In genomic region chr2:191302459-191303155, GRCh38 we compare ENCODE assay signal across 8 cellular contexts. TPM values are rescaled to one million over a fixed set of nuclear protein-coding genes. Genes with fewer than 3 reads are reported as not detected.
DNase-seq lines count a peak whose midpoint lies in the region; ATAC-seq, FAIRE-seq and TF ChIP-seq lines count a peak whose summit lies in the region.

No MANE protein-coding gene starts in this region.

- 3% methylated on average over 3 of the region's 3 CpGs for WGBS in K562 (ENCODE audit: insufficient coverage, low coverage, missing lambda C conversion rate)
- 48 to 58% methylated on average over 3 of the region's 3 CpGs for WGBS in thyroid gland, 2 donors
- WGBS in adrenal gland, 4 donors, result 73 to 83% (median 77%) methylated on average over 3 of the region's 3 CpGs

- TF ChIP-seq POLR2A in K562 (conservative IDR thresholded peaks at IDR 0.05), result no peak
- TF ChIP-seq POLR2A in thyroid gland (IDR thresholded peaks at IDR 0.05), result no peak
- TF ChIP-seq POLR2A in adrenal gland (IDR thresholded peaks at IDR 0.05), result no peak

- CTCF ChIA-PET in AG04449 (lab: Yijun Ruan, JAX), result interaction anchor here (0.8 to 3.0 kb wide), 9 partner anchors 8 to 250 kb away, joined by 3 to 23 read pairs (median 4); no protein-coding TSS in a partner anchor
- CTCF ChIA-PET in K562 (lab: Yijun Ruan, JAX; ENCODE audit: low intra/inter-chr PET ratio), result interaction anchor here (0.7 kb wide), 1 partner anchor 251 kb away, joined by 3 read pairs; no protein-coding TSS in a partner anchor

- H3K36me3 ChIP-seq in K562 (ENCODE audit: control insufficient read depth, insufficient read depth, low read length), result no peaks in the 10 kb centered on the region
- no peaks in the 10 kb centered on the region for H3K36me3 ChIP-seq in thyroid gland
- no peaks in the 10 kb centered on the region for H3K36me3 ChIP-seq in adrenal gland (replicated peaks in 1 of 2)

- H3K4me3 ChIP-seq in AG04449 (ENCODE audit: low read depth, low read length) (no peak overlapping the region), K562 (no peak overlapping the region), thyroid gland (replicated peaks in 1 of 3) (no peak overlapping the region), adrenal gland (no peak overlapping the region)

- no peak overlapping the region for H2AFZ ChIP-seq in K562 (ENCODE audit: low read depth, low read length)

- POLR2A ChIA-PET in AG04449 (lab: Yijun Ruan, JAX), result interaction anchor here (1.1 kb wide), 1 partner anchor 16 kb away, joined by 4 read pairs; no protein-coding TSS in a partner anchor
- POLR2A ChIA-PET in K562 (lab: Yijun Ruan, JAX), result no interaction called here

- H3K9me3 ChIP-seq in K562 (replicated peaks; ENCODE audit: control insufficient read depth, insufficient read depth, low read depth, low read length), result no peaks in the 10 kb centered on the region
- no peaks in the 10 kb centered on the region for H3K9me3 ChIP-seq in thyroid gland
- no peaks in the 10 kb centered on the region for H3K9me3 ChIP-seq in adrenal gland (replicated peaks in 1 of 3)

- no peaks in the 10 kb centered on the region for H4K20me1 ChIP-seq in K562 (replicated peaks; ENCODE audit: control insufficient read depth, insufficient read depth, low read length)

- no peak for FAIRE-seq in K562 (lab: Jason Lieb, UNC)

- no TSS peak for BruUV-seq in K562 (replicated peaks; lab: Mats Ljungman, UMichigan)

- DNase-seq in AG04449 (ENCODE audit: low read depth, low spot score) (no peak), GM13976 (ENCODE audit: low spot score) (peak; percentile 18), K562 (ENCODE audit: extremely low read depth in 1 of 4, low spot score in 3 of 4) (peak in 1 of 4 experiments; percentile 6), thyroid gland (peak; percentile 18 to 32), amniotic stem cell (lab: John Stamatoyannopoulos, UW) (no peak), adrenal gland (no peak)

- intact Hi-C loops in K562 (cut with micrococcal nuclease), result no loop called here
- intact Hi-C loops in thyroid gland (cut with DNase I), result no loop called here
- intact Hi-C loops in adrenal gland (cut with DNase I), result no loop called here

- H3K9ac ChIP-seq in K562 (ENCODE audit: insufficient read depth in 1 of 2, low read depth in 2 of 2, low read length in 2 of 2), result no peak overlapping the region

- ATAC-seq in HG03196 (IDR thresholded peaks at IDR 0.05; ENCODE audit: unreplicated experiment) (peak; percentile 52), K562 (peak; percentile 61; the same call in 1 of the 3 replicates), HG03025 (IDR thresholded peaks at IDR 0.05; ENCODE audit: low FRiP score, unreplicated experiment) (no peak)

- H3K4me2 ChIP-seq in K562 (ENCODE audit: insufficient read depth, low read length), result no peak overlapping the region

- TF ChIP-seq EP300 in K562 (IDR thresholded peaks at IDR 0.05; ENCODE audit: low read length), result no peak

- H3K27me3 ChIP-seq in K562 (ENCODE audit: control insufficient read depth in 2 of 2, insufficient read depth in 2 of 2, low read length in 2 of 2), result no peaks in the 10 kb centered on the region
- no peaks in the 10 kb centered on the region for H3K27me3 ChIP-seq in thyroid gland
- no peaks in the 10 kb centered on the region for H3K27me3 ChIP-seq in adrenal gland

- H3K79me2 ChIP-seq in K562 (ENCODE audit: control insufficient read depth, insufficient read depth, low read length), result no peaks in the 10 kb centered on the region

- in situ Hi-C loops in GM13976 (cut with MboI; ENCODE audit: low sequenced_read_pairs, unreplicated experiment), result no loop called here
- in situ Hi-C loops in K562 (cut with MboI), result no loop called here

- H3K4me1 ChIP-seq in K562 (replicated peaks in 1 of 2; ENCODE audit: control insufficient read depth in 2 of 2, insufficient read depth in 2 of 2, low read length in 2 of 2) (no peaks in the 10 kb centered on the region), thyroid gland (peaks cover 22 to 33% of the 10 kb centered on the region in 2 donors), adrenal gland (replicated peaks in 1 of 2) (peaks cover 0 to 5% of the 10 kb centered on the region in 2 donors)

- H3K9me1 ChIP-seq in K562 (ENCODE audit: control insufficient read depth, insufficient read depth, low read length), result no peaks in the 10 kb centered on the region

- TF ChIP-seq CTCF in AG04449 (IDR thresholded peaks at IDR 0.05; ENCODE audit: insufficient read depth, low read length, missing control alignments), result peak; percentile 5
- no peak for TF ChIP-seq CTCF in GM13976 (IDR thresholded peaks at IDR 0.05; ENCODE audit: borderline replicate concordance, control extremely low read depth, extremely low read depth, insufficient read depth, missing control alignments)
- TF ChIP-seq CTCF in K562 (IDR thresholded peaks at IDR 0.05 in 2 of 3, conservative IDR thresholded peaks at IDR 0.05 in 1 of 3; ENCODE audit: insufficient read depth in 2 of 3, low read depth in 1 of 3, low read length in 3 of 3), result 0 out of 6 replicates have a peak, but pooled peaks of 1 of the 3 experiments have one; percentile 7
- no peak for TF ChIP-seq CTCF in thyroid gland (IDR thresholded peaks at IDR 0.05)
- TF ChIP-seq CTCF in adrenal gland (IDR thresholded peaks at IDR 0.05), result no peak

- TF ChIP-seq RAD21 in K562 (CRISPR knock-in tag; conservative IDR thresholded peaks at IDR 0.05 in 1 of 2, IDR thresholded peaks at IDR 0.05 in 1 of 2), result no peak

- H3K27ac ChIP-seq in K562 (ENCODE audit: extremely low read depth, low read depth, low read length) (no peak overlapping the region), thyroid gland (peak overlapping the region in 1 of 3 donors; percentile 44), adrenal gland (no peak overlapping the region)

TF ChIP-seq in K562, 482 proteins besides CTCF, POLR2A, EP300 and RAD21:
- TF ChIP-seq ZNF57 (CRISPR knock-in tag; IDR thresholded peaks at IDR 0.05) (no peak), ZNF217 (CRISPR knock-in tag; IDR thresholded peaks at IDR 0.05) (no peak), ZFX (CRISPR knock-in tag; IDR thresholded peaks at IDR 0.05) (no peak), GTF2B (IDR thresholded peaks at IDR 0.05; ENCODE audit: extremely low read depth, insufficient read length) (no peak), PHTF2 (CRISPR knock-in tag; IDR thresholded peaks at IDR 0.05) (no peak), ZKSCAN1 (IDR thresholded peaks at IDR 0.05; ENCODE audit: low read depth, low read length) (no peak), ZNF347 (CRISPR knock-in tag; IDR thresholded peaks at IDR 0.05; ENCODE audit: low read depth) (no peak), ZFP1 (CRISPR knock-in tag; IDR thresholded peaks at IDR 0.05) (no peak)

RNA-seq across cellular contexts. Expression of gene MYO1B, which starts 57.4 kb away (rescaled TPM):
- not detected in 2 replicates for total RNA-seq in K562 (2011; cell fraction: chromatin; rRNA removed; ENCODE audit: low replicate concordance)
- total RNA-seq in K562 (2011; cell fraction: nucleolus; rRNA removed), result not detected in 2 replicates
- total RNA-seq in K562 (2011; cell fraction: nucleoplasm; rRNA removed), result not detected in 2 replicates
- total RNA-seq in K562 (2014; rRNA removed), result 0.14 and 0.16 TPM in 2 replicates
- not detected in 2 replicates for total RNA-seq in K562 (2014; rRNA removed; fragmentation: Illumina TruSeq; extraction: Trizol)
- 0.04 and 0.08 TPM in 2 replicates for total RNA-seq in K562 (2015; rRNA removed; fragmentation: Illumina TruSeq; extraction: Trizol)
- 0.25 and 0.33 TPM in 2 replicates for total RNA-seq in K562 (2021)
- polyA plus RNA-seq in K562 (2011; rRNA removed), result not detected in 2 replicates
- polyA plus RNA-seq in K562 (2011; cell fraction: cytosol; rRNA removed), result not detected in 2 replicates
- polyA plus RNA-seq in K562 (2011; cell fraction: nucleus; rRNA removed), result not detected in 2 replicates
- 0.17 TPM in 1 of 2 replicates, not detected in the other for polyA plus RNA-seq in K562 (2012)
- polyA plus RNA-seq in K562 (2014; fragmentation: Illumina TruSeq; extraction: Trizol), result not detected in 2 replicates
- not detected for polyA plus RNA-seq in K562 (2014; fragmentation: Nextera tagmentation; extraction: Ambion mirVana)
- polyA plus RNA-seq in K562 (2014; rRNA removed), result 0.27 TPM in 1 of 2 replicates, not detected in the other
- not detected in 2 replicates for polyA minus RNA-seq in K562 (2011; rRNA and poly(A)+ RNA removed)
- polyA minus RNA-seq in K562 (2011; cell fraction: cytosol; rRNA and poly(A)+ RNA removed), result not detected in 2 replicates
- polyA minus RNA-seq in K562 (2011; cell fraction: nucleus; rRNA and poly(A)+ RNA removed), result not detected in 2 replicates
- 10 to 100 TPM; 16.9 to 43.8 (median 32.9) TPM for total RNA-seq in thyroid gland
- total RNA-seq in adrenal gland, result 10 to 100 TPM in 6 of 8 donors, 1 to 10 TPM in 2; 8.0 to 20.2 (median 14.0) TPM
- polyA plus RNA-seq in adrenal gland, result 10 to 100 TPM in 1 of 3 donors, 1 to 10 TPM in 2; 6.9 to 18.0 (median 6.9) TPM

Comparison
In these comparisons a context has a peak if more than half of its experiments do, and no peak if none do; other contexts are left out.
1. DNase-seq: peak in GM13976 (single experiment) and thyroid gland (2 of 2); none in AG04449 (single experiment), amniotic stem cell (single experiment) and adrenal gland (0 of 7).
2. RNA of gene MYO1B, which starts 57.4 kb away (total RNA-seq): 16.9 to 43.8 TPM in thyroid gland and 8.0 to 20.2 TPM in adrenal gland; 0.04 to 0.33 TPM in K562; every median in the first group is over 4 times any median in the second.